Comparison of ENCODE assay signal across 8 cellular contexts in genomic region chrX:69285401-69285871, GRCh38.
DNase-seq lines count a peak whose midpoint lies in the region; ATAC-seq and TF ChIP-seq lines count a peak whose summit lies in the region.

No MANE protein-coding gene starts in this region.

- H3K4me3 ChIP-seq in DND-41 (ENCODE audit: low read depth in 1 of 2, low read length in 2 of 2) = peak overlapping the region in 1 of 2 experiments; percentile 46; a peak in 2 of 4 replicates
- peak overlapping the region; percentile 46 for H3K4me3 ChIP-seq in SJCRH30
- peak overlapping the region; percentile 55 for H3K4me3 ChIP-seq in fibroblast of villous mesenchyme (ENCODE audit: low read depth, low read length)
- peak overlapping the region; percentile 38 for H3K4me3 ChIP-seq in parathyroid adenoma (ENCODE audit: low read depth, low read length)

- H3K4me2 ChIP-seq in DND-41 (ENCODE audit: insufficient read depth, low read length) (peak overlapping the region; percentile 60), parathyroid adenoma (ENCODE audit: low read length) (no peak overlapping the region)

- intact Hi-C loops in head of caudate nucleus (cut with DNase I) = loop anchor here (5.0 kb wide), 1 partner anchor 458 kb away; the partner anchor contains the start of gene EFNB1

- no peak for TF ChIP-seq CTCF in DND-41 (IDR thresholded peaks at IDR 0.05; ENCODE audit: borderline replicate concordance, extremely low read depth, low read length, poor library complexity, severe bottlenecking)
- TF ChIP-seq CTCF in fibroblast of villous mesenchyme (IDR thresholded peaks at IDR 0.05; ENCODE audit: insufficient read depth, low read depth, low read length) = no peak
- TF ChIP-seq CTCF in parathyroid adenoma (IDR thresholded peaks at IDR 0.05) = no peak

- H3K4me1 ChIP-seq in DND-41 (ENCODE audit: insufficient read depth, low read length) (peaks cover 12% of the 10 kb centered on the region), SJCRH30 (no peaks in the 10 kb centered on the region), parathyroid adenoma (peaks cover 11% of the 10 kb centered on the region)

- no peak for DNase-seq in DND-41
- DNase-seq in SJCRH30 = peak; percentile 30 to 49
- DNase-seq in fibroblast of villous mesenchyme (ENCODE audit: low read depth) = no peak
- DNase-seq in NCI-H1092 (lab: John Stamatoyannopoulos, UW) = no peak
- DNase-seq in head of caudate nucleus = no peak
- no peak for DNase-seq in HUDEP-2 (lab: John Stamatoyannopoulos, UW; ENCODE audit: unreplicated experiment in 76 of 76)

- H3K27me3 ChIP-seq in DND-41 (ENCODE audit: insufficient read depth, low read length, poor library complexity) (no peaks in the 10 kb centered on the region), SJCRH30 (no peaks in the 10 kb centered on the region), parathyroid adenoma (ENCODE audit: control insufficient read depth, insufficient read depth, low read length) (no peaks in the 10 kb centered on the region)

- no peaks in the 10 kb centered on the region for H4K20me1 ChIP-seq in DND-41 (ENCODE audit: insufficient read depth, low read length)

- H3K79me2 ChIP-seq in DND-41 (ENCODE audit: insufficient read depth, low read length) (no peaks in the 10 kb centered on the region), parathyroid adenoma (no peaks in the 10 kb centered on the region)

- H2AFZ ChIP-seq in DND-41 (ENCODE audit: low read depth, low read length) (peak overlapping the region; percentile 67), parathyroid adenoma (peak overlapping the region; percentile 69)

- ATAC-seq in DND-41 (ENCODE audit: insufficient read depth, low read depth) (0 out of 3 replicates have a peak, but pooled peaks have one; percentile 9), HG02981 (IDR thresholded peaks at IDR 0.05; ENCODE audit: unreplicated experiment) (no peak)

- H3K36me3 ChIP-seq in DND-41 (ENCODE audit: insufficient read depth, low read length) (no peaks in the 10 kb centered on the region), SJCRH30 (no peaks in the 10 kb centered on the region), parathyroid adenoma (ENCODE audit: control insufficient read depth, insufficient read depth, low read length) (no peaks in the 10 kb centered on the region)

- H3K9ac ChIP-seq in DND-41 (ENCODE audit: low read depth, low read length) = peak overlapping the region; percentile 33; the same call in 1 of the 2 replicates
- no peak overlapping the region for H3K9ac ChIP-seq in parathyroid adenoma

- H3K9me3 ChIP-seq in DND-41 (ENCODE audit: insufficient read depth, low read length, severe bottlenecking) = no peaks in the 10 kb centered on the region
- no peaks in the 10 kb centered on the region for H3K9me3 ChIP-seq in SJCRH30 (replicated peaks)
- no peaks in the 10 kb centered on the region for H3K9me3 ChIP-seq in parathyroid adenoma (ENCODE audit: control insufficient read depth, low read length)

- no peak overlapping the region for H3K27ac ChIP-seq in DND-41 (ENCODE audit: low read length)
- H3K27ac ChIP-seq in SJCRH30 = no peak overlapping the region
- no peak overlapping the region for H3K27ac ChIP-seq in parathyroid adenoma

Comparison
In these comparisons a context has a peak if more than half of its experiments do, and no peak if none do; other contexts are left out.
1. DNase-seq: peak in SJCRH30 (2 of 2); none in DND-41 (single experiment), fibroblast of villous mesenchyme (single experiment), NCI-H1092 (single experiment), head of caudate nucleus (0 of 42) and HUDEP-2 (0 of 76).